In genomic region chr13:27182844-27183497, GRCh38 we compare ENCODE assay signal across 1 cellular context.
TF ChIP-seq lines count a peak whose summit lies in the region.

No MANE protein-coding gene starts in this region.

TF ChIP-seq in K562, 482 proteins besides CTCF, POLR2A, EP300 and RAD21 (continued from another document and continues in another):
- TF ChIP-seq, protein P1, sequence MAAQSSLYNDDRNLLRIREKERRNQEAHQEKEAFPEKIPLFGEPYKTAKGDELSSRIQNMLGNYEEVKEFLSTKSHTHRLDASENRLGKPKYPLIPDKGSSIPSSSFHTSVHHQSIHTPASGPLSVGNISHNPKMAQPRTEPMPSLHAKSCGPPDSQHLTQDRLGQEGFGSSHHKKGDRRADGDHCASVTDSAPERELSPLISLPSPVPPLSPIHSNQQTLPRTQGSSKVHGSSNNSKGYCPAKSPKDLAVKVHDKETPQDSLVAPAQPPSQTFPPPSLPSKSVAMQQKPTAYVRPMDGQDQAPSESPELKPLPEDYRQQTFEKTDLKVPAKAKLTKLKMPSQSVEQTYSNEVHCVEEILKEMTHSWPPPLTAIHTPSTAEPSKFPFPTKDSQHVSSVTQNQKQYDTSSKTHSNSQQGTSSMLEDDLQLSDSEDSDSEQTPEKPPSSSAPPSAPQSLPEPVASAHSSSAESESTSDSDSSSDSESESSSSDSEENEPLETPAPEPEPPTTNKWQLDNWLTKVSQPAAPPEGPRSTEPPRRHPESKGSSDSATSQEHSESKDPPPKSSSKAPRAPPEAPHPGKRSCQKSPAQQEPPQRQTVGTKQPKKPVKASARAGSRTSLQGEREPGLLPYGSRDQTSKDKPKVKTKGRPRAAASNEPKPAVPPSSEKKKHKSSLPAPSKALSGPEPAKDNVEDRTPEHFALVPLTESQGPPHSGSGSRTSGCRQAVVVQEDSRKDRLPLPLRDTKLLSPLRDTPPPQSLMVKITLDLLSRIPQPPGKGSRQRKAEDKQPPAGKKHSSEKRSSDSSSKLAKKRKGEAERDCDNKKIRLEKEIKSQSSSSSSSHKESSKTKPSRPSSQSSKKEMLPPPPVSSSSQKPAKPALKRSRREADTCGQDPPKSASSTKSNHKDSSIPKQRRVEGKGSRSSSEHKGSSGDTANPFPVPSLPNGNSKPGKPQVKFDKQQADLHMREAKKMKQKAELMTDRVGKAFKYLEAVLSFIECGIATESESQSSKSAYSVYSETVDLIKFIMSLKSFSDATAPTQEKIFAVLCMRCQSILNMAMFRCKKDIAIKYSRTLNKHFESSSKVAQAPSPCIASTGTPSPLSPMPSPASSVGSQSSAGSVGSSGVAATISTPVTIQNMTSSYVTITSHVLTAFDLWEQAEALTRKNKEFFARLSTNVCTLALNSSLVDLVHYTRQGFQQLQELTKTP (IDR thresholded peaks at IDR 0.05; ENCODE audit: low read depth in 1 of 2, partially characterized antibody in 2 of 2) = peak in 1 of 2 experiments; percentile 20
- peak; percentile 68; the same call in 1 of the 2 replicates for TF ChIP-seq HDAC2 (IDR thresholded peaks at IDR 0.05)
- no peak for TF ChIP-seq CXXC5 (CRISPR knock-in tag; IDR thresholded peaks at IDR 0.05)
- TF ChIP-seq ARID1B (IDR thresholded peaks at IDR 0.05) = peak; percentile 89
- no peak for TF ChIP-seq PBX2 (CRISPR knock-in tag; IDR thresholded peaks at IDR 0.05; ENCODE audit: low read depth)
- peak; percentile 63; the same call in 1 of the 2 replicates for TF ChIP-seq PBX2 (tag; conservative IDR thresholded peaks at IDR 0.05; ENCODE audit: low read depth)
- 0 out of 2 replicates have a peak, but pooled peaks have one; percentile 25 for TF ChIP-seq TEAD2 (tag; IDR thresholded peaks at IDR 0.05)
- TF ChIP-seq MEIS2 (IDR thresholded peaks at IDR 0.05; ENCODE audit: partially characterized antibody) = peak; percentile 73
- TF ChIP-seq CTBP1 (IDR thresholded peaks at IDR 0.05; ENCODE audit: borderline replicate concordance) = peak; percentile 71
- TF ChIP-seq FOXA3 (CRISPR knock-in tag; conservative IDR thresholded peaks at IDR 0.05 in 1 of 2, IDR thresholded peaks at IDR 0.05 in 1 of 2) = peak in 1 of 2 experiments; percentile 59; a peak in 3 of 4 replicates
- TF ChIP-seq, protein P2, sequence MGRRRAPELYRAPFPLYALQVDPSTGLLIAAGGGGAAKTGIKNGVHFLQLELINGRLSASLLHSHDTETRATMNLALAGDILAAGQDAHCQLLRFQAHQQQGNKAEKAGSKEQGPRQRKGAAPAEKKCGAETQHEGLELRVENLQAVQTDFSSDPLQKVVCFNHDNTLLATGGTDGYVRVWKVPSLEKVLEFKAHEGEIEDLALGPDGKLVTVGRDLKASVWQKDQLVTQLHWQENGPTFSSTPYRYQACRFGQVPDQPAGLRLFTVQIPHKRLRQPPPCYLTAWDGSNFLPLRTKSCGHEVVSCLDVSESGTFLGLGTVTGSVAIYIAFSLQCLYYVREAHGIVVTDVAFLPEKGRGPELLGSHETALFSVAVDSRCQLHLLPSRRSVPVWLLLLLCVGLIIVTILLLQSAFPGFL (CRISPR knock-in tag; IDR thresholded peaks at IDR 0.05) = no peak
- TF ChIP-seq HNRNPK (IDR thresholded peaks at IDR 0.05; ENCODE audit: low read depth, low read length, poor library complexity, severe bottlenecking) = no peak
- TF ChIP-seq ATF1 (CRISPR knock-in tag; IDR thresholded peaks at IDR 0.05) = no peak
- peak; percentile 48 for TF ChIP-seq ATF1 (tag; IDR thresholded peaks at IDR 0.05)
- TF ChIP-seq TCF3 (CRISPR knock-in tag; IDR thresholded peaks at IDR 0.05) = peak; percentile 58
- TF ChIP-seq, protein P3, sequence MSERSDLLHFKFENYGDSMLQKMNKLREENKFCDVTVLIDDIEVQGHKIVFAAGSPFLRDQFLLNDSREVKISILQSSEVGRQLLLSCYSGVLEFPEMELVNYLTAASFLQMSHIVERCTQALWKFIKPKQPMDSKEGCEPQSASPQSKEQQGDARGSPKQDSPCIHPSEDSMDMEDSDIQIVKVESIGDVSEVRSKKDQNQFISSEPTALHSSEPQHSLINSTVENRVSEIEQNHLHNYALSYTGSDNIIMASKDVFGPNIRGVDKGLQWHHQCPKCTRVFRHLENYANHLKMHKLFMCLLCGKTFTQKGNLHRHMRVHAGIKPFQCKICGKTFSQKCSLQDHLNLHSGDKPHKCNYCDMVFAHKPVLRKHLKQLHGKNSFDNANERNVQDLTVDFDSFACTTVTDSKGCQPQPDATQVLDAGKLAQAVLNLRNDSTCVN (CRISPR knock-in tag; IDR thresholded peaks at IDR 0.05) = no peak
- TF ChIP-seq, protein P4, sequence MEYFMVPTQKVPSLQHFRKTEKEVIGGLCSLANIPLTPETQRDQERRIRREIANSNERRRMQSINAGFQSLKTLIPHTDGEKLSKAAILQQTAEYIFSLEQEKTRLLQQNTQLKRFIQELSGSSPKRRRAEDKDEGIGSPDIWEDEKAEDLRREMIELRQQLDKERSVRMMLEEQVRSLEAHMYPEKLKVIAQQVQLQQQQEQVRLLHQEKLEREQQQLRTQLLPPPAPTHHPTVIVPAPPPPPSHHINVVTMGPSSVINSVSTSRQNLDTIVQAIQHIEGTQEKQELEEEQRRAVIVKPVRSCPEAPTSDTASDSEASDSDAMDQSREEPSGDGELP (CRISPR knock-in tag; IDR thresholded peaks at IDR 0.05; ENCODE audit: borderline replicate concordance) = peak; percentile 91
- TF ChIP-seq ZBTB7A (IDR thresholded peaks at IDR 0.05; ENCODE audit: borderline replicate concordance, control insufficient read depth, low read depth, low read length) = peak; percentile 29; the same call in 1 of the 2 replicates
- TF ChIP-seq ZFX (CRISPR knock-in tag; IDR thresholded peaks at IDR 0.05) = peak; percentile 35; the same call in 1 of the 2 replicates
- TF ChIP-seq RREB1 (CRISPR knock-in tag; IDR thresholded peaks at IDR 0.05) = no peak
- peak; percentile 33; the same call in 1 of the 2 replicates for TF ChIP-seq EP400 (IDR thresholded peaks at IDR 0.05)
- peak; percentile 85 for TF ChIP-seq GATA2 (CRISPR knock-in tag; IDR thresholded peaks at IDR 0.05)
- 0 out of 2 replicates have a peak, but pooled peaks have one; percentile 8 for TF ChIP-seq ETV1 (tag; conservative IDR thresholded peaks at IDR 0.05; ENCODE audit: low read depth)
- peak; percentile 96 for TF ChIP-seq JUND (IDR thresholded peaks at IDR 0.05; ENCODE audit: borderline replicate concordance, low read depth, low read length)
- peak; percentile 95 for TF ChIP-seq JUND (tag; IDR thresholded peaks at IDR 0.05; ENCODE audit: borderline replicate concordance, low read depth, low read length)
- peak; percentile 94 for TF ChIP-seq ATF3 (IDR thresholded peaks at IDR 0.05)
- peak; percentile 49; the same call in 1 of the 2 replicates for TF ChIP-seq ATF3 (CRISPR knock-in tag; conservative IDR thresholded peaks at IDR 0.05)
- peak; percentile 75 for TF ChIP-seq TAF9B (IDR thresholded peaks at IDR 0.05; ENCODE audit: partially characterized antibody)
- no peak; the same call in 1 of the 2 replicates for TF ChIP-seq CREB1 (IDR thresholded peaks at IDR 0.05)
- peak; percentile 37; the same call in 1 of the 2 replicates for TF ChIP-seq CREB1 (CRISPR knock-in tag; IDR thresholded peaks at IDR 0.05)
- TF ChIP-seq HMBOX1 (IDR thresholded peaks at IDR 0.05) = peak; percentile 64; the same call in 1 of the 2 replicates
- TF ChIP-seq ESRRA (IDR thresholded peaks at IDR 0.05; ENCODE audit: borderline replicate concordance, low read depth) = 0 out of 2 replicates have a peak, but pooled peaks have one; percentile 34
- no peak for TF ChIP-seq CCNT2 (IDR thresholded peaks at IDR 0.05; ENCODE audit: borderline replicate concordance, extremely low read depth, insufficient read length, low read depth, low read length)
- TF ChIP-seq NFIC (IDR thresholded peaks at IDR 0.05) = no peak
- no peak for TF ChIP-seq CEBPG (CRISPR knock-in tag; IDR thresholded peaks at IDR 0.05)
- TF ChIP-seq CEBPG (tag; conservative IDR thresholded peaks at IDR 0.05 in 1 of 2, IDR thresholded peaks at IDR 0.05 in 1 of 2) = no peak
- peak; percentile 59; the same call in 1 of the 2 replicates for TF ChIP-seq MTA3 (IDR thresholded peaks at IDR 0.05; ENCODE audit: borderline replicate concordance)
- TF ChIP-seq ZNF282 (CRISPR knock-in tag; IDR thresholded peaks at IDR 0.05) = no peak
- no peak for TF ChIP-seq SIN3B (IDR thresholded peaks at IDR 0.05; ENCODE audit: low read depth)
- TF ChIP-seq MNT (conservative IDR thresholded peaks at IDR 0.05) = peak in 1 of 2 experiments; percentile 19; a peak in 1 of 4 replicates
- TF ChIP-seq MAFG (tag; conservative IDR thresholded peaks at IDR 0.05) = peak; percentile 88
- peak; percentile 93 for TF ChIP-seq ZNF316 (IDR thresholded peaks at IDR 0.05)
- peak; percentile 47 for TF ChIP-seq EGR1 (conservative IDR thresholded peaks at IDR 0.05)
